1 cellular context compared by ENCODE assay signal in the genomic region with DNA sequence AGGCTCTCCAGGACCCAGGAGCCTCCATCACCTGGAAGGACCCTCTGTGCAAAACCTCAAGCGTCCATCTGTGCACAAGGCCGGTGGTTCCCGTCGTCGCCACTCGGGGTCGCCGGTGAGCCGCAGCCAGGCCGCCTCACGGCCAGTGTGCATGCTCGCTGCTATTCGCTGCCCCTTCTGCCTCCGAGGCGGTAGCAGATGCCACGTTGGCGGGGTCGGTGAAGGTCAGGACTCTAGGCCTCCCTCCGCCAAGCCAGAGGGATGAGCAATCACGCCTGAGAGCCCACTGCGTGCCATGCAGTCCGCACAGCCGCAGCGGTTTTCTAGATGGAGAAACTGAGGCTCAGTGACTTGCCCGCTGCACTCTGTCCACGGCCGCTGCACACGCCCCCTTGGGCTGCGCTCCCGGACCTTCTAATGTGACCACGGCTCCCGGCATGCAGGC.
TF ChIP-seq lines count a peak whose summit lies in the region.

No MANE protein-coding gene starts in this region.

TF ChIP-seq in GM12878, 131 proteins besides CTCF, POLR2A, EP300 and RAD21 (continued from another document):
- peak; percentile 21 to 34; a peak in 1 of 4 replicates for TF ChIP-seq BHLHE40 (IDR thresholded peaks at IDR 0.05; ENCODE audit: borderline replicate concordance in 1 of 2, low read depth in 2 of 2, low read length in 1 of 2)
- no peak for TF ChIP-seq HDAC6 (IDR thresholded peaks at IDR 0.05; ENCODE audit: unreplicated experiment)
- no peak for TF ChIP-seq POLR2AphosphoS2 (IDR thresholded peaks at IDR 0.05; ENCODE audit: low read depth, low read length)
- TF ChIP-seq ZNF207 (IDR thresholded peaks at IDR 0.05; ENCODE audit: borderline replicate concordance): 0 out of 2 replicates have a peak, but pooled peaks have one; percentile 39
- 0 out of 2 replicates have a peak, but pooled peaks have one; percentile 11 for TF ChIP-seq IKZF1 (conservative IDR thresholded peaks at IDR 0.05)
- peak; percentile 29; the same call in 1 of the 3 replicates for TF ChIP-seq POU2F2 (IDR thresholded peaks at IDR 0.05; ENCODE audit: borderline replicate concordance, low read depth, low read length)
- TF ChIP-seq YY1 (IDR thresholded peaks at IDR 0.05; ENCODE audit: low read depth, low read length): peak; percentile 83
- TF ChIP-seq LARP7 (IDR thresholded peaks at IDR 0.05): peak; percentile 73; the same call in 1 of the 2 replicates
- peak; percentile 95 for TF ChIP-seq SMC3 (IDR thresholded peaks at IDR 0.05; ENCODE audit: borderline replicate concordance, low read length)
- peak; percentile 78 for TF ChIP-seq SMARCA5 (IDR thresholded peaks at IDR 0.05)
- TF ChIP-seq CHD2 (IDR thresholded peaks at IDR 0.05; ENCODE audit: borderline replicate concordance, low read depth, low read length): no peak
- TF ChIP-seq PAX5 (IDR thresholded peaks at IDR 0.05; ENCODE audit: borderline replicate concordance, low read depth, low read length): peak; percentile 28; the same call in 1 of the 2 replicates
- TF ChIP-seq FOXM1 (IDR thresholded peaks at IDR 0.05; ENCODE audit: low read depth, low read length): no peak
- no peak for TF ChIP-seq ASH2L (IDR thresholded peaks at IDR 0.05; ENCODE audit: borderline replicate concordance, low read depth)
